1 cellular context compared by ENCODE assay signal in genomic region chr4:54063224-54063623, GRCh38.
TF ChIP-seq lines count a peak whose summit lies in the region.

No MANE protein-coding gene starts in this region.

TF ChIP-seq in K562, 482 proteins besides CTCF, POLR2A, EP300 and RAD21 (continued from another document):
- TF ChIP-seq ARID3A (IDR thresholded peaks at IDR 0.05; ENCODE audit: borderline replicate concordance, low read depth, low read length): no peak
- TF ChIP-seq NFYB (IDR thresholded peaks at IDR 0.05; ENCODE audit: extremely low read depth, insufficient read length): no peak
